In genomic region chr3:42071720-42072582, GRCh38 we compare ENCODE assay signal across 8 cellular contexts. TPM values are rescaled to one million over a fixed set of nuclear protein-coding genes. Genes with fewer than 3 reads are reported as not detected.
DNase-seq lines count a peak whose midpoint lies in the region; ATAC-seq and TF ChIP-seq lines count a peak whose summit lies in the region.

No MANE protein-coding gene starts in this region.

- H3K27ac ChIP-seq in skeletal muscle tissue (ENCODE audit: low read depth, low read length): peak overlapping the region; percentile 88

- peaks cover 8% of the 10 kb centered on the region for H3K36me3 Mint-ChIP-seq in brain

- ATAC-seq in HG02798 (IDR thresholded peaks at IDR 0.05; ENCODE audit: poor library complexity, unreplicated experiment): peak; percentile 34
- ATAC-seq in activated CD4-positive, CD25-positive, alpha-beta regulatory T cell treated with anti-CD3 and anti-CD28 coated beads, Interleukin-2, amount 50 U/mL, for 24 hours: no peak
- ATAC-seq in GM21526 (IDR thresholded peaks at IDR 0.05; ENCODE audit: low FRiP score, unreplicated experiment): no peak

- no peaks in the 10 kb centered on the region for H3K27me3 ChIP-seq in skeletal muscle tissue (ENCODE audit: control insufficient read depth in 3 of 3, insufficient read depth in 3 of 3, low read length in 3 of 3)

- H3K4me3 ChIP-seq in skeletal muscle tissue (ENCODE audit: low read length in 3 of 3): peak overlapping the region; percentile 66 to 75 (median 72)

- TF ChIP-seq CTCF in brain (conservative IDR thresholded peaks at IDR 0.05): no peak

- H3K9ac ChIP-seq in skeletal muscle tissue (ENCODE audit: low read depth in 1 of 3, low read length in 3 of 3): peak overlapping the region; percentile 62 to 90 (median 83)

- H3K36me3 ChIP-seq in skeletal muscle tissue (ENCODE audit: control insufficient read depth in 3 of 3, insufficient read depth in 3 of 3, low read length in 3 of 3): no peaks in the 10 kb centered on the region

- H3K27me3 Mint-ChIP-seq in brain: no peaks in the 10 kb centered on the region

- DNase-seq in ELF-1 (ENCODE audit: low read depth, low spot score): peak; percentile 78
- DNase-seq in NCI-H524 (lab: John Stamatoyannopoulos, UW): peak; percentile 84 to 89
- peak; percentile 43 for DNase-seq in iPS-NIHi7 (ENCODE audit: extremely low spot score)

- no peaks in the 10 kb centered on the region for H3K9me3 ChIP-seq in skeletal muscle tissue (ENCODE audit: control insufficient read depth in 3 of 3, low read length in 3 of 3)

- peak overlapping the region; percentile 62 to 87 (median 83) for H3K4me3 Mint-ChIP-seq in brain

- H3K4me1 Mint-ChIP-seq in brain: peaks cover 72% of the 10 kb centered on the region

- H3K9me3 Mint-ChIP-seq in brain: peaks cover 4 to 14% (median 7%) of the 10 kb centered on the region in 5 experiments

- H3K27ac Mint-ChIP-seq in brain: peak overlapping the region; percentile 90 to 98 (median 96)

- H3K4me1 ChIP-seq in skeletal muscle tissue (ENCODE audit: control insufficient read depth in 3 of 3, insufficient read depth in 3 of 3, low read length in 3 of 3): peaks cover 62 to 66% (median 66%) of the 10 kb centered on the region in 3 donors

RNA-seq across cellular contexts. Expression of gene TRAK1, which starts 19.2 kb away (rescaled TPM):
- 28.8 TPM for polyA plus RNA-seq in brain (ENCODE audit: insufficient read depth, low read depth, low replicate concordance)
- 57.9 TPM for total RNA-seq in skeletal muscle tissue
